Comparison of ENCODE assay signal across 8 cellular contexts in genomic region chr17:21323406-21324111, GRCh38. TPM values are rescaled to one million over a fixed set of nuclear protein-coding genes. Genes with fewer than 3 reads are reported as not detected.
A peak's percentile ranks its signal among the peaks of the same experiment; 100 is the strongest.
DNase-seq lines count a peak whose midpoint lies in the region; ATAC-seq and TF ChIP-seq lines count a peak whose summit lies in the region.
"Not testable (repeated sequence)": the region's sequence is repeated elsewhere in the genome, so short reads cannot be mapped to it uniquely, and the experiment has no call there.

No MANE protein-coding gene starts in this region.

- CTCF ChIA-PET in A673 (lab: Charles Lee); HCT116 (lab: Charles Lee); activated naive CD4-positive, alpha-beta T cell treated with anti-CD3 and anti-CD28 coated beads for 36 hours (lab: Charles Lee): not testable (repeated sequence)

- RAD21 ChIA-PET in HCT116 (lab: Charles Lee; ENCODE audit: low non-redundant PET in 1 of 2, low total read pairs in 2 of 2, uncharacterized antibody in 2 of 2, unreplicated experiment in 2 of 2) = not testable (repeated sequence)

- not testable (repeated sequence) for H4K20me1 ChIP-seq in HCT116 (ENCODE audit: insufficient read depth); smooth muscle cell (ENCODE audit: low read depth)

- not testable (repeated sequence) for H3K9me3 ChIP-seq in A673 (ENCODE audit: low read depth, low read length, poor library complexity, severe bottlenecking); HCT116 (ENCODE audit: control insufficient read depth in 1 of 2, insufficient read depth in 1 of 2, low read depth in 1 of 2, low read length in 2 of 2); SK-N-MC (ENCODE audit: low read depth, low read length); left ventricle myocardium inferior (replicated peaks); smooth muscle cell (replicated peaks; ENCODE audit: low read depth)

- not testable (repeated sequence) for H3K27ac ChIP-seq in A673 (ENCODE audit: low read depth, low read length, poor library complexity, severe bottlenecking); HCT116 (ENCODE audit: low read depth, low read length); SK-N-MC; left ventricle myocardium inferior (replicated peaks); smooth muscle cell (ENCODE audit: low read depth)

- H3K36me3 Mint-ChIP-seq in activated naive CD4-positive, alpha-beta T cell treated with anti-CD3 and anti-CD28 coated beads for 36 hours (ENCODE audit: low read depth); dendritic cell treated with granulocyte-macrophage colony-stimulating factor and Interleukin-4, amounts not matched to agents 40 ng/mL and 50 ng/mL, for 4 days (ENCODE audit: low read depth); naive thymus-derived CD8-positive, alpha-beta T cell: not testable (repeated sequence)

- H3K4me3 ChIP-seq in A673 (ENCODE audit: low read depth, low read length, poor library complexity, severe bottlenecking) = peak overlapping the region; percentile 56
- H3K4me3 ChIP-seq in HCT116 (replicated peaks in 1 of 2; ENCODE audit: low read depth in 1 of 2, low read length in 2 of 2) = not testable (repeated sequence)
- peak overlapping the region; percentile 80 for H3K4me3 ChIP-seq in SK-N-MC
- H3K4me3 ChIP-seq in left ventricle myocardium inferior = peak overlapping the region; percentile 81
- H3K4me3 ChIP-seq in smooth muscle cell = peak overlapping the region; percentile 64

- TF ChIP-seq RAD21 in HCT116 (IDR thresholded peaks at IDR 0.05; ENCODE audit: low read depth) = not testable (repeated sequence)

- intact Hi-C loops in A673 (cut with micrococcal nuclease; ENCODE audit: unreplicated experiment); HCT116 (cut with micrococcal nuclease); left ventricle myocardium inferior (cut with micrococcal nuclease): not testable (repeated sequence)
- intact Hi-C loops in activated naive CD4-positive, alpha-beta T cell treated with anti-CD3 and anti-CD28 coated beads for 36 hours (cut with micrococcal nuclease) = loop anchor here (1.0 to 5.0 kb wide), 5 partner anchors 35 to 224 kb away; partner anchors contain the start of gene DHRS7B
- intact Hi-C loops in dendritic cell treated with granulocyte-macrophage colony-stimulating factor and Interleukin-4, amounts not matched to agents 40 ng/mL and 50 ng/mL, for 4 days (cut with micrococcal nuclease) = loop anchor here (5.0 kb wide), 3 partner anchors 41 to 189 kb away; partner anchors contain the start of gene MAP2K3

- ATAC-seq in HCT116 = peak; percentile 4; the same call in 1 of the 2 replicates
- peak; percentile 4 to 18 for ATAC-seq in naive thymus-derived CD8-positive, alpha-beta T cell

- BruUV-seq in A673 (replicated peaks; lab: Mats Ljungman, UMichigan); HCT116 (replicated peaks; lab: Mats Ljungman, UMichigan): not testable (repeated sequence)

- POLR2A ChIA-PET in A673 (lab: Charles Lee; ENCODE audit: low non-redundant PET); HCT116 (lab: Charles Lee); naive thymus-derived CD8-positive, alpha-beta T cell (lab: Charles Lee): not testable (repeated sequence)

- H3K4me1 Mint-ChIP-seq in activated naive CD4-positive, alpha-beta T cell treated with anti-CD3 and anti-CD28 coated beads for 36 hours (ENCODE audit: low read depth); naive thymus-derived CD8-positive, alpha-beta T cell: not testable (repeated sequence)
- H3K4me1 Mint-ChIP-seq in dendritic cell treated with granulocyte-macrophage colony-stimulating factor and Interleukin-4, amounts not matched to agents 40 ng/mL and 50 ng/mL, for 4 days (ENCODE audit: low read depth) = peaks cover 32% of the 10 kb centered on the region

- not testable (repeated sequence) for DNase-seq in A673 (ENCODE audit: low spot score); HCT116 (ENCODE audit: low read depth, low spot score); SK-N-MC (ENCODE audit: low read depth, low spot score); activated naive CD4-positive, alpha-beta T cell treated with anti-CD3 and anti-CD28 coated beads for 36 hours; left ventricle myocardium inferior; naive thymus-derived CD8-positive, alpha-beta T cell; smooth muscle cell (lab: John Stamatoyannopoulos, UW; ENCODE audit: unreplicated experiment)

- peaks cover 22% of the 10 kb centered on the region for H3K27me3 ChIP-seq in A673 (replicated peaks; ENCODE audit: insufficient read depth, low read depth, low read length, poor library complexity)
- not testable (repeated sequence) for H3K27me3 ChIP-seq in HCT116 (ENCODE audit: insufficient read depth, low read length); left ventricle myocardium inferior (ENCODE audit: low read depth); smooth muscle cell (ENCODE audit: low read depth)

- H3K4me3 Mint-ChIP-seq in activated naive CD4-positive, alpha-beta T cell treated with anti-CD3 and anti-CD28 coated beads for 36 hours = peak overlapping the region; percentile 89
- H3K4me3 Mint-ChIP-seq in dendritic cell treated with granulocyte-macrophage colony-stimulating factor and Interleukin-4, amounts not matched to agents 40 ng/mL and 50 ng/mL, for 4 days = peak overlapping the region; percentile 84
- H3K4me3 Mint-ChIP-seq in naive thymus-derived CD8-positive, alpha-beta T cell = peak overlapping the region; percentile 88 to 97 (median 92)

- H3K9me2 ChIP-seq in HCT116 (ENCODE audit: insufficient read depth) = not testable (repeated sequence)

- WGBS in smooth muscle cell (ENCODE audit: low lambda C conversion rate) = 76% methylated on average over 31 of the region's 33 CpGs

- not testable (repeated sequence) for H3F3A ChIP-seq in smooth muscle cell (ENCODE audit: low read depth)

- H3K9me3 Mint-ChIP-seq in activated naive CD4-positive, alpha-beta T cell treated with anti-CD3 and anti-CD28 coated beads for 36 hours; dendritic cell treated with granulocyte-macrophage colony-stimulating factor and Interleukin-4, amounts not matched to agents 40 ng/mL and 50 ng/mL, for 4 days; naive thymus-derived CD8-positive, alpha-beta T cell: not testable (repeated sequence)

- TF ChIP-seq CTCF in A673 (conservative IDR thresholded peaks at IDR 0.05; ENCODE audit: low read depth, low read length); HCT116 (IDR thresholded peaks at IDR 0.05 in 2 of 3, conservative IDR thresholded peaks at IDR 0.05 in 1 of 3; ENCODE audit: borderline replicate concordance in 1 of 3, insufficient read depth in 1 of 3, low read depth in 2 of 3, low read length in 2 of 3); left ventricle myocardium inferior (IDR thresholded peaks at IDR 0.05; ENCODE audit: borderline replicate concordance); smooth muscle cell (IDR thresholded peaks at IDR 0.05; ENCODE audit: borderline replicate concordance, insufficient read depth, poor library complexity, severe bottlenecking): not testable (repeated sequence)

- H3K79me2 ChIP-seq in HCT116 (ENCODE audit: insufficient read depth, low read length); smooth muscle cell (ENCODE audit: low read depth): not testable (repeated sequence)

- H3K9ac ChIP-seq in HCT116 (ENCODE audit: low read length); SK-N-MC (ENCODE audit: insufficient read length); smooth muscle cell (ENCODE audit: low read depth): not testable (repeated sequence)

- not testable (repeated sequence) for H3K27ac Mint-ChIP-seq in activated naive CD4-positive, alpha-beta T cell treated with anti-CD3 and anti-CD28 coated beads for 36 hours
- peak overlapping the region; percentile 56 for H3K27ac Mint-ChIP-seq in dendritic cell treated with granulocyte-macrophage colony-stimulating factor and Interleukin-4, amounts not matched to agents 40 ng/mL and 50 ng/mL, for 4 days
- H3K27ac Mint-ChIP-seq in naive thymus-derived CD8-positive, alpha-beta T cell = peak overlapping the region in 2 of 10 donors; percentile 52 to 53

- H3K4me2 ChIP-seq in HCT116 (ENCODE audit: low read length) (peak overlapping the region; percentile 79), smooth muscle cell (peak overlapping the region; percentile 82)

- H3K36me3 ChIP-seq in A673 (ENCODE audit: insufficient read depth, low read length, poor library complexity, severe bottlenecking); HCT116 (ENCODE audit: control insufficient read depth in 1 of 2, insufficient read depth in 2 of 2, low read length in 2 of 2); SK-N-MC (ENCODE audit: insufficient read depth, low read length); left ventricle myocardium inferior; smooth muscle cell (ENCODE audit: low read depth): not testable (repeated sequence)

- not testable (repeated sequence) for H3K4me1 ChIP-seq in A673 (ENCODE audit: insufficient read depth, low read length, poor library complexity, severe bottlenecking); HCT116 (ENCODE audit: control insufficient read depth in 1 of 2, insufficient read depth in 2 of 2, low read length in 2 of 2); left ventricle myocardium inferior; smooth muscle cell (ENCODE audit: low read depth)

- TF ChIP-seq POLR2A in HCT116 (IDR thresholded peaks at IDR 0.05; ENCODE audit: borderline replicate concordance, extremely low read depth, insufficient read depth, insufficient read length) = not testable (repeated sequence)

- not testable (repeated sequence) for H2AFZ ChIP-seq in HCT116 (ENCODE audit: low read depth, low read length, poor library complexity, severe bottlenecking)
- H2AFZ ChIP-seq in smooth muscle cell (ENCODE audit: low read depth) = peak overlapping the region; percentile 94

- H3K27me3 Mint-ChIP-seq in activated naive CD4-positive, alpha-beta T cell treated with anti-CD3 and anti-CD28 coated beads for 36 hours (ENCODE audit: low read depth); naive thymus-derived CD8-positive, alpha-beta T cell: not testable (repeated sequence)
- peaks cover 13% of the 10 kb centered on the region for H3K27me3 Mint-ChIP-seq in dendritic cell treated with granulocyte-macrophage colony-stimulating factor and Interleukin-4, amounts not matched to agents 40 ng/mL and 50 ng/mL, for 4 days

RNA-seq across cellular contexts. Expression of gene MAP2K3, which starts 39.0 kb away (rescaled TPM):
- total RNA-seq in A673 (2021) (39.0 and 44.0 TPM in 2 replicates), HCT116 (2021; ENCODE audit: unreplicated experiment) (96.7 TPM), left ventricle myocardium inferior (41.7 TPM), smooth muscle cell (14.2 and 14.8 TPM in 2 replicates)
- 74.4 and 85.1 TPM in 2 replicates for polyA plus RNA-seq in HCT116 (2012)
- total RNA-seq in activated naive CD4-positive, alpha-beta T cell treated with anti-CD3 and anti-CD28 coated beads for 36 hours = 10 to 100 TPM; 87.0 to 87.2 TPM
- total RNA-seq in naive thymus-derived CD8-positive, alpha-beta T cell = 10 to 100 TPM; 39.4 to 42.2 TPM
- 10 to 100 TPM; 49.0 to 69.4 (median 49.7) TPM for polyA plus RNA-seq in naive thymus-derived CD8-positive, alpha-beta T cell
- 53.8 and 58.4 TPM in 2 replicates for polyA plus RNA-seq in smooth muscle cell

RNA-seq across cellular contexts. Expression of gene KCNJ12, which starts 52.6 kb away (rescaled TPM):
- total RNA-seq in A673 (2021) (1.2 and 2.1 TPM in 2 replicates), HCT116 (2021; ENCODE audit: unreplicated experiment) (5.8 TPM), left ventricle myocardium inferior (12.3 TPM), smooth muscle cell (0.04 TPM in 2 replicates)
- polyA plus RNA-seq in HCT116 (2012) = 4.2 and 5.1 TPM in 2 replicates
- not detected for total RNA-seq in activated naive CD4-positive, alpha-beta T cell treated with anti-CD3 and anti-CD28 coated beads for 36 hours
- total RNA-seq in naive thymus-derived CD8-positive, alpha-beta T cell = not detected
- under 1 TPM in 2 of 3 donors, not detected in 1; 0.16 to 0.18 TPM for polyA plus RNA-seq in naive thymus-derived CD8-positive, alpha-beta T cell
- 0.18 and 1.0 TPM in 2 replicates for polyA plus RNA-seq in smooth muscle cell
